Comparison of ENCODE assay signal across 12 cellular contexts in the genomic region with DNA sequence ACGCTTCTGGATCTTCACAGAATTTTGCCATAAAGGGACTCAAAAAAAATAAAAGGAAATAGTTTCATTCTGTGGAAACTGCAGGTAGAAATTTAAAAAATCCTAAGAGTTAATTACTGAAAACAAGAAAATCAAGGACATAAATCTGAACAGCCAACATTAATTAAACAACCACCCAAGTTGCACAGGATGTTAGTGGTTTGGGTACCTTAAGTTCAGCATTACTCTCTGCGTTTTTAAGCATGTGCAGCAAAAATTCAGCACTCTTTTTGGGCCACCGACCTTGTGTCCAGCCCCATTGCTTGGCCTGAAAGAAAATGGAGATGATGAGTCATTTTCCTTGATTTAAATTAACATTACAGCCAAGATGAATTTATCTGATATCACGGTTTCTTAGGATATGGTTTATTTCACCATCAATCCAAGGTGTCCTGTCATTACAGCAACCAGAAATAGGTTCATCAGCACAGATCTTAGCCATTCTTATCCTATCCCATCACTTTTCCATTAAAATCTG. TPM values are rescaled to one million over a fixed set of nuclear protein-coding genes. Genes with fewer than 3 reads are reported as not detected.
DNase-seq lines count a peak whose midpoint lies in the region; ATAC-seq and TF ChIP-seq lines count a peak whose summit lies in the region.
"Had no signal": no experiment of that assay in that cellular context is flagged by ENCODE, and none has a peak within 500 bp of the region (broad histone marks: within the 10 kb centered on the region; RNA-seq: fewer than 3 reads in every experiment).

No MANE protein-coding gene starts in this region.

- peaks cover 17 to 36% (median 29%) of the 10 kb centered on the region in 5 donors for H3K36me3 ChIP-seq in subcutaneous abdominal adipose tissue (ENCODE audit: control insufficient read depth in 5 of 5, insufficient read depth in 5 of 5, low read length in 5 of 5)
- H3K36me3 ChIP-seq in tibial artery = peaks cover 31 to 34% (median 33%) of the 10 kb centered on the region in 3 donors

- H3K27ac ChIP-seq in subcutaneous abdominal adipose tissue (ENCODE audit: low read depth, low read length) (peak overlapping the region; percentile 92), tibial artery (no peak overlapping the region)

- DNase-seq in activated naive CD4-positive, alpha-beta T cell treated with Interleukin-2 at 50 U/mL for 16 hours = no peak
- DNase-seq in activated B cell treated with CpG ODN at 0.5 μM for 24 hours (no peak), fibroblast of villous mesenchyme (ENCODE audit: low read depth) (no peak), tibial artery (no peak)
- DNase-seq in activated effector memory CD4-positive, alpha-beta T cell treated with anti-CD3 and anti-CD28 coated beads, Interleukin-2, amount 50 U/mL, for 16 hours = no peak
- DNase-seq: DMS153, hypothalamus, small intestine, trophoblast cell had no signal

- ATAC-seq in activated B cell treated with CpG ODN at 0.5 μM for 24 hours (ENCODE audit: low read depth) = no peak
- ATAC-seq in HG03460 (IDR thresholded peaks at IDR 0.05; ENCODE audit: unreplicated experiment) = no peak

- H3K9me3 ChIP-seq in subcutaneous abdominal adipose tissue (ENCODE audit: control insufficient read depth in 5 of 5, low read length in 5 of 5) = no peaks in the 10 kb centered on the region
- H3K9me3 ChIP-seq in tibial artery = no peaks in the 10 kb centered on the region

- no peaks in the 10 kb centered on the region for H3K27me3 Mint-ChIP-seq in activated naive CD4-positive, alpha-beta T cell treated with anti-CD3 and anti-CD28 coated beads, Interleukin-2, amount 50 U/mL, for 24 hours
- no peaks in the 10 kb centered on the region for H3K27me3 Mint-ChIP-seq in activated B cell treated with CpG ODN at 0.5 μM for 24 hours

- no peak overlapping the region for H3K9ac ChIP-seq in subcutaneous abdominal adipose tissue (ENCODE audit: low read length in 5 of 5)

- POLR2A ChIA-PET in activated B cell treated with CpG ODN at 0.5 μM for 24 hours (lab: Charles Lee) = interaction anchor here (1.1 to 1.7 kb wide), 2 partner anchors 14 to 30 kb away, joined by 4 read pairs; partner anchors contain the start of gene DYM

- TF ChIP-seq CTCF in activated B cell treated with CpG ODN at 0.5 μM for 24 hours (IDR thresholded peaks at IDR 0.05) (no peak), fibroblast of villous mesenchyme (IDR thresholded peaks at IDR 0.05; ENCODE audit: insufficient read depth, low read depth, low read length) (no peak), tibial artery (IDR thresholded peaks at IDR 0.05) (no peak)

- H3K4me1 ChIP-seq in subcutaneous abdominal adipose tissue (ENCODE audit: control insufficient read depth in 5 of 5, insufficient read depth in 5 of 5, low read length in 5 of 5) = peaks cover 6 to 42% (median 29%) of the 10 kb centered on the region in 5 donors
- H3K4me1 ChIP-seq in tibial artery = peaks cover 0 to 32% (median 12%) of the 10 kb centered on the region in 4 donors

- no peaks in the 10 kb centered on the region for H3K27me3 ChIP-seq in subcutaneous abdominal adipose tissue (ENCODE audit: control insufficient read depth in 5 of 5, insufficient read depth in 4 of 5, low read length in 5 of 5)
- H3K27me3 ChIP-seq in tibial artery = no peaks in the 10 kb centered on the region

- CTCF ChIA-PET in activated B cell treated with CpG ODN at 0.5 μM for 24 hours (lab: Charles Lee) = no interaction called here

- H3K4me1 Mint-ChIP-seq in activated naive CD4-positive, alpha-beta T cell treated with anti-CD3 and anti-CD28 coated beads, Interleukin-2, amount 50 U/mL, for 24 hours = peaks cover 47% of the 10 kb centered on the region
- peaks cover 69% of the 10 kb centered on the region for H3K4me1 Mint-ChIP-seq in activated B cell treated with CpG ODN at 0.5 μM for 24 hours

- H3K4me3 ChIP-seq in fibroblast of villous mesenchyme (ENCODE audit: low read depth, low read length) (peak overlapping the region; percentile 7), subcutaneous abdominal adipose tissue (ENCODE audit: low read depth in 1 of 5, low read length in 5 of 5) (no peak overlapping the region), tibial artery (no peak overlapping the region)

- peaks cover 42% of the 10 kb centered on the region for H3K36me3 Mint-ChIP-seq in activated naive CD4-positive, alpha-beta T cell treated with anti-CD3 and anti-CD28 coated beads, Interleukin-2, amount 50 U/mL, for 24 hours
- H3K36me3 Mint-ChIP-seq in activated B cell treated with CpG ODN at 0.5 μM for 24 hours (ENCODE audit: low read depth) = peaks cover 59% of the 10 kb centered on the region

- H3K27ac Mint-ChIP-seq in activated naive CD4-positive, alpha-beta T cell treated with anti-CD3 and anti-CD28 coated beads, Interleukin-2, amount 50 U/mL, for 24 hours = peak overlapping the region; percentile 99
- H3K27ac Mint-ChIP-seq in activated B cell treated with CpG ODN at 0.5 μM for 24 hours = peak overlapping the region; percentile 98

- intact Hi-C loops in activated B cell treated with CpG ODN at 0.5 μM for 24 hours (cut with micrococcal nuclease) = no loop called here
- intact Hi-C loops in tibial artery (cut with DNase I; ENCODE audit: low total_unique reads) = loop anchor here (5.0 to 10.0 kb wide), 2 partner anchors 797 to 884 kb away; partner anchors contain the start of genes CXXC1 and SKA1

- no peaks in the 10 kb centered on the region for H3K9me3 Mint-ChIP-seq in activated naive CD4-positive, alpha-beta T cell treated with anti-CD3 and anti-CD28 coated beads, Interleukin-2, amount 50 U/mL, for 24 hours
- H3K9me3 Mint-ChIP-seq in activated B cell treated with CpG ODN at 0.5 μM for 24 hours = no peaks in the 10 kb centered on the region

- peak overlapping the region; percentile 96 for H3K4me3 Mint-ChIP-seq in activated naive CD4-positive, alpha-beta T cell treated with anti-CD3 and anti-CD28 coated beads, Interleukin-2, amount 50 U/mL, for 24 hours
- peak overlapping the region; percentile 98 for H3K4me3 Mint-ChIP-seq in activated B cell treated with CpG ODN at 0.5 μM for 24 hours

RNA-seq across cellular contexts. Expression of gene RPL17, which starts 2.0 kb away (rescaled TPM):
- total RNA-seq in activated B cell treated with CpG ODN at 0.5 μM for 24 hours = 2,467 and 2,722 TPM in 2 replicates
- 1,385 and 1,725 TPM in 2 replicates for total RNA-seq in fibroblast of villous mesenchyme

RNA-seq across cellular contexts. Expression of gene C18orf32, which starts 3.3 kb away (rescaled TPM):
- total RNA-seq in activated B cell treated with CpG ODN at 0.5 μM for 24 hours (31.6 and 32.9 TPM in 2 replicates), fibroblast of villous mesenchyme (11.7 and 24.5 TPM in 2 replicates)

RNA-seq across cellular contexts. Expression of gene DYM, which starts 29.9 kb away (rescaled TPM):
- total RNA-seq in activated B cell treated with CpG ODN at 0.5 μM for 24 hours = 73.6 and 78.4 TPM in 2 replicates
- 31.5 and 31.9 TPM in 2 replicates for total RNA-seq in fibroblast of villous mesenchyme
